Comparison of ENCODE assay signal across 18 cellular contexts in the genomic region with DNA sequence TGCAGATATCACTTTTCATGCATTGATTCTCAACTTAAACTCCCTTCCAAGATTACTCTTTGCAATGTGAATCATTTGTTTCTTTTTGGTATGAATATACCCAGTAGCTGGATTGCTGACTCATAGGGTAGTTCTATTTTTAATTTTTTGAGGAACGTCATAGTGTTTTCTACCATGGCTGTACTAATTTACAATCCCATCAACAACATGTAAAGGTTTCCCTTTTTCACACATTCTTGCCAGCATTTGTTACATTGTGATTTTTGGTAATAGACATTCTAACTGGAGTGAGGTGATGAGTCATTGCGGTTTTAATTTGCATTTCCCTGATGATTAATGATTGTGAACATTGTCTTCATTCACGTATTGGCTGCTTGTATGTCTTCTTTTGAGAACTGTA.
A peak's percentile ranks its signal among the peaks of the same experiment; 100 is the strongest.
DNase-seq lines count a peak whose midpoint lies in the region; ATAC-seq and TF ChIP-seq lines count a peak whose summit lies in the region.
"Had no signal": no experiment of that assay in that cellular context is flagged by ENCODE, and none has a peak within 500 bp of the region (broad histone marks: within the 10 kb centered on the region; RNA-seq: fewer than 3 reads in every experiment).

No MANE protein-coding gene starts in this region.

- no peak for DNase-seq in activated naive CD4-positive, alpha-beta T cell treated with anti-CD3 and anti-CD28 coated beads, Interleukin-2, amount 50 U/mL, for 72 hours (ENCODE audit: low spot score in 2 of 2)
- no peak for DNase-seq in activated naive CD4-positive, alpha-beta T cell treated with anti-CD3 and anti-CD28 coated beads, Interleukin-2, amount 10 ng/mL, durations not matched to agents 7 days and 5 days
- DNase-seq in HT1080 (ENCODE audit: low read depth) (peak; percentile 30), RWPE2 (ENCODE audit: low spot score) (no peak), NCI-H146 (lab: John Stamatoyannopoulos, UW) (no peak), NOMO-1 treated with DMSO at 0.1 percent for 48 hours (lab: John Stamatoyannopoulos, UW; ENCODE audit: unreplicated experiment) (no peak)
- no peak for DNase-seq in stimulated activated naive CD8-positive, alpha-beta T cell treated with anti-CD3 and anti-CD28 coated beads, Interleukin-15, amount 100 ng/mL, for 72 hours
- DNase-seq: DMS 273 treated with DMSO at 0.1 percent for 48 hours, EL, HFFc6, NCI-H1048, NCI-H1436 treated with DMSO at 0.1 percent for 48 hours, NCI-H2081 treated with DMSO at 0.1 percent for 48 hours, NCI-H524, SIG-M5 had no signal

- H3K4me1 ChIP-seq in RWPE2 (ENCODE audit: insufficient read depth, poor library complexity, severe bottlenecking) = no peaks in the 10 kb centered on the region

- no peaks in the 10 kb centered on the region for H3K9me3 ChIP-seq in RWPE2 (ENCODE audit: severe bottlenecking)

- CTCF ChIA-PET in activated naive CD4-positive, alpha-beta T cell treated with anti-CD3 and anti-CD28 coated beads, Interleukin-2, amount 10 ng/mL, durations not matched to agents 7 days and 5 days (lab: Charles Lee) = no interaction called here

- TF ChIP-seq CTCF in RWPE2 (IDR thresholded peaks at IDR 0.05; ENCODE audit: poor library complexity, severe bottlenecking) = no peak

- no peak overlapping the region for H3K27ac ChIP-seq in RWPE2 (ENCODE audit: poor library complexity, severe bottlenecking)
- H3K27ac ChIP-seq: C4-2B, HL-60 had no signal

- H3K27me3 Mint-ChIP-seq in activated naive CD4-positive, alpha-beta T cell treated with anti-CD3 and anti-CD28 coated beads, Interleukin-2, amount 10 ng/mL, durations not matched to agents 7 days and 5 days = no peaks in the 10 kb centered on the region
- no peaks in the 10 kb centered on the region for H3K27me3 Mint-ChIP-seq in stimulated activated naive CD8-positive, alpha-beta T cell treated with anti-CD3 and anti-CD28 coated beads, Interleukin-15, amount 100 ng/mL, for 72 hours

- no peak overlapping the region for H3K27ac Mint-ChIP-seq in activated naive CD4-positive, alpha-beta T cell treated with anti-CD3 and anti-CD28 coated beads, Interleukin-2, amount 50 U/mL, for 72 hours
- no peak overlapping the region for H3K27ac Mint-ChIP-seq in activated naive CD4-positive, alpha-beta T cell treated with anti-CD3 and anti-CD28 coated beads, Interleukin-2, amount 10 ng/mL, durations not matched to agents 7 days and 5 days
- no peak overlapping the region for H3K27ac Mint-ChIP-seq in stimulated activated naive CD8-positive, alpha-beta T cell treated with anti-CD3 and anti-CD28 coated beads, Interleukin-15, amount 100 ng/mL, for 72 hours
- H3K27ac Mint-ChIP-seq: HFFc6 had no signal

- ATAC-seq in activated naive CD4-positive, alpha-beta T cell treated with anti-CD3 and anti-CD28 coated beads, Interleukin-2, amount 50 U/mL, for 72 hours = peak; percentile 58 to 96
- peak; percentile 66 for ATAC-seq in RWPE2 (ENCODE audit: low read depth)
- ATAC-seq in stimulated activated naive CD8-positive, alpha-beta T cell treated with anti-CD3 and anti-CD28 coated beads, Interleukin-15, amount 100 ng/mL, for 72 hours = peak; percentile 63
- ATAC-seq in HG03097 (IDR thresholded peaks at IDR 0.05; ENCODE audit: low FRiP score, unreplicated experiment) = no peak

- no peaks in the 10 kb centered on the region for H3K36me3 ChIP-seq in RWPE2 (ENCODE audit: low read depth)

- H3K36me3 Mint-ChIP-seq in activated naive CD4-positive, alpha-beta T cell treated with anti-CD3 and anti-CD28 coated beads, Interleukin-2, amount 50 U/mL, for 72 hours = no peaks in the 10 kb centered on the region
- no peaks in the 10 kb centered on the region for H3K36me3 Mint-ChIP-seq in activated naive CD4-positive, alpha-beta T cell treated with anti-CD3 and anti-CD28 coated beads, Interleukin-2, amount 10 ng/mL, durations not matched to agents 7 days and 5 days

- H3K9me3 Mint-ChIP-seq in activated naive CD4-positive, alpha-beta T cell treated with anti-CD3 and anti-CD28 coated beads, Interleukin-2, amount 50 U/mL, for 72 hours = peaks cover 0 to 11% of the 10 kb centered on the region in 2 donors
- no peaks in the 10 kb centered on the region for H3K9me3 Mint-ChIP-seq in activated naive CD4-positive, alpha-beta T cell treated with anti-CD3 and anti-CD28 coated beads, Interleukin-2, amount 10 ng/mL, durations not matched to agents 7 days and 5 days
- peaks cover 0 to 18% of the 10 kb centered on the region in 2 donors for H3K9me3 Mint-ChIP-seq in stimulated activated naive CD8-positive, alpha-beta T cell treated with anti-CD3 and anti-CD28 coated beads, Interleukin-15, amount 100 ng/mL, for 72 hours
- H3K9me3 Mint-ChIP-seq: HFFc6 had no signal

- no peaks in the 10 kb centered on the region for H3K27me3 ChIP-seq in RWPE2 (ENCODE audit: insufficient read depth, poor library complexity, severe bottlenecking)

- H3K4me3 ChIP-seq in RWPE2 (ENCODE audit: severe bottlenecking) = no peak overlapping the region

- no peak overlapping the region for H3K4me3 Mint-ChIP-seq in activated naive CD4-positive, alpha-beta T cell treated with anti-CD3 and anti-CD28 coated beads, Interleukin-2, amount 10 ng/mL, durations not matched to agents 7 days and 5 days
- no peak overlapping the region for H3K4me3 Mint-ChIP-seq in stimulated activated naive CD8-positive, alpha-beta T cell treated with anti-CD3 and anti-CD28 coated beads, Interleukin-15, amount 100 ng/mL, for 72 hours
- H3K4me3 Mint-ChIP-seq: HFFc6 had no signal

- no peaks in the 10 kb centered on the region for H3K4me1 Mint-ChIP-seq in activated naive CD4-positive, alpha-beta T cell treated with anti-CD3 and anti-CD28 coated beads, Interleukin-2, amount 10 ng/mL, durations not matched to agents 7 days and 5 days
- no peaks in the 10 kb centered on the region for H3K4me1 Mint-ChIP-seq in stimulated activated naive CD8-positive, alpha-beta T cell treated with anti-CD3 and anti-CD28 coated beads, Interleukin-15, amount 100 ng/mL, for 72 hours
